33 cellular contexts compared by ENCODE assay signal in genomic region chr7:91899563-91899962, GRCh38.
"Had no signal": no experiment of that assay in that cellular context is flagged by ENCODE, and none has a peak within 500 bp of the region (broad histone marks: within the 10 kb centered on the region; RNA-seq: fewer than 3 reads in every experiment).

No MANE protein-coding gene starts in this region.

- H3K4me3 ChIP-seq: adrenal gland, body of pancreas, breast epithelium had no signal

- H3K9me3 ChIP-seq: adrenal gland, body of pancreas, breast epithelium had no signal

- H3K4me1 ChIP-seq: adrenal gland, body of pancreas, breast epithelium had no signal

- FAIRE-seq: astrocyte, TTC549 had no signal

- ATAC-seq: activated CD4-positive, alpha-beta T cell treated with anti-CD3 and anti-CD28 coated beads for 36 hours; activated CD4-positive, CD25-positive, alpha-beta regulatory T cell treated with anti-CD3 and anti-CD28 coated beads, Interleukin-2, amount 50 U/mL, for 24 hours; activated CD8-positive, alpha-beta memory T cell treated with anti-CD3 and anti-CD28 coated beads, Interleukin-2, amount 10 ng/mL, durations not matched to agents 7 days and 5 days; activated CD8-positive, alpha-beta T cell treated with anti-CD3 and anti-CD28 coated beads, Interleukin-2, amount 10 ng/mL, durations not matched to agents 7 days and 5 days; activated naive CD4-positive, alpha-beta T cell treated with anti-CD3 and anti-CD28 coated beads, Interleukin-2, amount 50 U/mL, for 72 hours; WTC11 had no signal

- DNase-seq: activated CD4-positive, alpha-beta memory T cell treated with anti-CD3 and anti-CD28 coated beads, Interleukin-2, amount 10 ng/mL, durations not matched to agents 7 days and 5 days; activated CD4-positive, alpha-beta T cell treated with anti-CD3 and anti-CD28 coated beads for 1 hour; activated CD4-positive, alpha-beta T cell treated with anti-CD3 and anti-CD28 coated beads for 36 hours; activated CD4-positive, alpha-beta T cell treated with anti-CD3 and anti-CD28 coated beads for 48 hours; activated CD4-positive, alpha-beta T cell treated with anti-CD3 and anti-CD28 coated beads, Interleukin-2, amount 10 ng/mL, durations not matched to agents 7 days and 5 days; activated CD4-positive, alpha-beta T cell treated with anti-CD3 and anti-CD28 coated beads, Interleukin-2, amount 50 U/mL, for 48 hours; activated CD4-positive, CD25-positive, alpha-beta regulatory T cell; activated CD8-positive, alpha-beta memory T cell treated with anti-CD3 and anti-CD28 coated beads for 24 hours; activated CD8-positive, alpha-beta memory T cell treated with anti-CD3 and anti-CD28 coated beads, Interleukin-2, amount 10 ng/mL, durations not matched to agents 7 days and 5 days; activated CD8-positive, alpha-beta memory T cell treated with anti-CD3 and anti-CD28 coated beads, Interleukin-2, amount 50 U/mL, for 48 hours; activated CD8-positive, alpha-beta T cell treated with anti-CD3 and anti-CD28 coated beads, Interleukin-2, amount 10 ng/mL, durations not matched to agents 7 days and 5 days; activated effector memory CD4-positive, alpha-beta T cell treated with Interleukin-2 at 50 U/mL for 16 hours; activated gamma-delta T cell; activated naive CD4-positive, alpha-beta T cell treated with anti-CD3 and anti-CD28 coated beads for 36 hours; activated naive CD4-positive, alpha-beta T cell treated with anti-CD3 and anti-CD28 coated beads, Interleukin-2, amount 50 U/mL, for 16 hours; activated naive CD8-positive, alpha-beta T cell treated with anti-CD3 and anti-CD28 coated beads for 36 hours; activated T-cell treated with anti-CD3 and anti-CD28 coated beads, Interleukin-2, amount 50 U/mL, for 24 hours; activated T-cell treated with anti-CD3 and anti-CD28 coated beads, Interleukin-2, amount 50 U/mL, for 48 hours; adrenal gland; amniotic stem cell; aorta; body of pancreas; brain microvascular endothelial cell; central memory CD4-positive, alpha-beta T cell; T-helper 2 cell; T-helper 9 cell; WERI-Rb-1 had no signal

- H3K36me3 ChIP-seq: adrenal gland, brain microvascular endothelial cell, breast epithelium, WERI-Rb-1 had no signal

- H3K27me3 ChIP-seq: adrenal gland, body of pancreas, brain microvascular endothelial cell, breast epithelium had no signal

- H3K27ac ChIP-seq: adrenal gland, body of pancreas, brain microvascular endothelial cell, breast epithelium, WERI-Rb-1 had no signal
